8 cellular contexts compared by ENCODE assay signal in the genomic region with DNA sequence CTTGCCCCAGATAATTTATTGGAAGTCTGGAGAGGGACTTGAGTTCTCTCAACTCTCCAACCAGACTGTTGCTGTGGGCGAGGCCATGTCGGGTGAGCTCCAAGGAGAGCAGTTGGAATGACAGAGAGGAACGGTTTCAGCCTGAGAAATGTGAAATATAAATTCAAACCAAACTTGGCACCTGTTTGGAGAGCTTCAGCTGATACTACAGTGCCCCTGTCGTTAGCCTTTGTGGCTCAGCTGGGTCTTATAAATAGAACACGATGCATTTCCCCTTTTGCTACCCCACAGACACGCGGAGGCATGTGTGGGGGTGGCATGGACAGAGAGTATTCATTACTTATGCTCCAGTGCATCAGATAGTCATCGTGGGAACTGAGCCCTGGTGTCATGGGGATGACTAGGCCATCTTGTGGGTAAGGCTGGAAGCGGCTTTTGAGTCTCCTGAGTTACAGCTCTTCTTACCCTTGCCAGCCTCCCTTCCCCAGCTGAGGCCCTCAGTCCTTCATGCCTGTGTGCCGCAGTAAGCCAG. TPM values are rescaled to one million over a fixed set of nuclear protein-coding genes. Genes with fewer than 3 reads are reported as not detected.
DNase-seq lines count a peak whose midpoint lies in the region; ATAC-seq lines count a peak whose summit lies in the region.

No MANE protein-coding gene starts in this region.

- CTCF ChIA-PET in activated CD4-positive, alpha-beta memory T cell treated with anti-CD3 and anti-CD28 coated beads for 36 hours (lab: Charles Lee): interaction anchor here (0.6 to 5.8 kb wide), 12 partner anchors 10 to 159 kb away, joined by 3 to 69 read pairs (median 4); partner anchors contain the start of gene SMAD3

- peaks cover 14% of the 10 kb centered on the region for H3K36me3 Mint-ChIP-seq in activated CD4-positive, alpha-beta memory T cell treated with anti-CD3 and anti-CD28 coated beads for 36 hours

- DNase-seq in GM04503 (ENCODE audit: low read depth) (peak; percentile 92), M059J (ENCODE audit: low read depth) (peak; percentile 94), fibroblast of peridontal ligament (ENCODE audit: extremely low read depth) (peak; percentile 78), pons (ENCODE audit: low spot score) (peak; percentile 86), NCI-H1436 treated with DMSO at 0.1 percent for 48 hours (lab: John Stamatoyannopoulos, UW) (no peak)
- DNase-seq in activated CD4-positive, alpha-beta memory T cell treated with anti-CD3 and anti-CD28 coated beads for 36 hours: peak; percentile 89
- no peak for DNase-seq in effector CD8-positive, alpha-beta T cell (lab: John Stamatoyannopoulos, UW)

- peak overlapping the region; percentile 82 for H3K27ac Mint-ChIP-seq in activated CD4-positive, alpha-beta memory T cell treated with anti-CD3 and anti-CD28 coated beads for 36 hours

- peaks cover 4% of the 10 kb centered on the region for H3K9me3 Mint-ChIP-seq in activated CD4-positive, alpha-beta memory T cell treated with anti-CD3 and anti-CD28 coated beads for 36 hours

- peak; percentile 35 for ATAC-seq in GM21723 (IDR thresholded peaks at IDR 0.05; ENCODE audit: unreplicated experiment)

- POLR2A ChIA-PET in activated CD4-positive, alpha-beta memory T cell treated with anti-CD3 and anti-CD28 coated beads for 36 hours (lab: Charles Lee): interaction anchor here (1.1 to 6.9 kb wide), 7 partner anchors 9 to 94 kb away, joined by 3 to 117 read pairs (median 14); partner anchors contain the start of gene SMAD3

- no peak overlapping the region for H3K4me3 Mint-ChIP-seq in activated CD4-positive, alpha-beta memory T cell treated with anti-CD3 and anti-CD28 coated beads for 36 hours

- no peaks in the 10 kb centered on the region for H3K27me3 Mint-ChIP-seq in activated CD4-positive, alpha-beta memory T cell treated with anti-CD3 and anti-CD28 coated beads for 36 hours

- intact Hi-C loops in activated CD4-positive, alpha-beta memory T cell treated with anti-CD3 and anti-CD28 coated beads for 36 hours (cut with micrococcal nuclease): loop anchor here (1.0 to 5.0 kb wide), 4 partner anchors 10 to 134 kb away; no protein-coding TSS in a partner anchor

- H3K4me1 Mint-ChIP-seq in activated CD4-positive, alpha-beta memory T cell treated with anti-CD3 and anti-CD28 coated beads for 36 hours (ENCODE audit: low read depth): peaks cover 96% of the 10 kb centered on the region

RNA-seq across cellular contexts. Expression of gene SMAD3, which starts 15.6 kb away (rescaled TPM):
- 32.6 and 46.7 TPM in 2 replicates for total RNA-seq in M059J (2014; rRNA removed; shearing (Covaris generic))
- total RNA-seq in activated CD4-positive, alpha-beta memory T cell treated with anti-CD3 and anti-CD28 coated beads for 36 hours: 10 to 100 TPM; 50.2 to 50.5 TPM

Comparison
In these comparisons a context has a peak if more than half of its experiments do, and no peak if none do; other contexts are left out.
1. DNase-seq: peak in GM04503 (single experiment), M059J (single experiment), activated CD4-positive, alpha-beta memory T cell treated with anti-CD3 and anti-CD28 coated beads for 36 hours (single experiment), fibroblast of peridontal ligament (single experiment) and pons (single experiment); none in effector CD8-positive, alpha-beta T cell (single experiment) and NCI-H1436 treated with DMSO at 0.1 percent for 48 hours (single experiment).